19 cellular contexts compared by ENCODE assay signal in genomic region chr5:14506661-14507060, GRCh38.
DNase-seq lines count a peak whose midpoint lies in the region; ATAC-seq, FAIRE-seq and TF ChIP-seq lines count a peak whose summit lies in the region.
"Had no signal": no experiment of that assay in that cellular context is flagged by ENCODE, and none has a peak within 500 bp of the region (broad histone marks: within the 10 kb centered on the region; RNA-seq: fewer than 3 reads in every experiment).

No MANE protein-coding gene starts in this region.

- H3K36me3 ChIP-seq in H7 (replicated peaks; ENCODE audit: control insufficient read depth, insufficient read depth, low read length) (peaks cover 11% of the 10 kb centered on the region), astrocyte (ENCODE audit: insufficient read depth, low read length) (peaks cover 62% of the 10 kb centered on the region), A673 (ENCODE audit: insufficient read depth, low read length, poor library complexity, severe bottlenecking) (peaks cover 15% of the 10 kb centered on the region)
- H3K36me3 ChIP-seq: HAP-1 had no signal

- H3K36me3 Mint-ChIP-seq in astrocyte (ENCODE audit: low read depth, unreplicated experiment): peaks cover 40% of the 10 kb centered on the region
- H3K36me3 Mint-ChIP-seq: CD4-positive, alpha-beta memory T cell had no signal

- no peak for ATAC-seq in HG02973 (IDR thresholded peaks at IDR 0.05; ENCODE audit: unreplicated experiment)

- TF ChIP-seq CTCF in astrocyte (IDR thresholded peaks at IDR 0.05; ENCODE audit: insufficient read depth, low read depth, low read length) (no peak), fibroblast of mammary gland (conservative IDR thresholded peaks at IDR 0.05; ENCODE audit: control insufficient read depth, insufficient read depth, low read depth, low read length) (no peak), A673 (conservative IDR thresholded peaks at IDR 0.05; ENCODE audit: low read depth, low read length) (no peak)

- H3K9me3 ChIP-seq in astrocyte (ENCODE audit: insufficient read depth, low read depth, low read length): no peaks in the 10 kb centered on the region
- H3K9me3 ChIP-seq in A673 (ENCODE audit: low read depth, low read length, poor library complexity, severe bottlenecking): no peaks in the 10 kb centered on the region
- H3K9me3 ChIP-seq: BE2C, HAP-1 had no signal

- DNase-seq in H7: peak; percentile 25
- no peak for DNase-seq in astrocyte (ENCODE audit: low read depth)
- DNase-seq in fibroblast of mammary gland (ENCODE audit: low read depth): peak; percentile 21
- DNase-seq in NCI-H1436 treated with DMSO at 0.1 percent for 48 hours (lab: John Stamatoyannopoulos, UW): no peak
- no peak for DNase-seq in A673 (ENCODE audit: low spot score)
- DNase-seq in SW 1271 (lab: John Stamatoyannopoulos, UW): no peak
- DNase-seq: BE2C; CD4-positive, alpha-beta memory T cell; DMS79 treated with DMSO at 0.1 percent for 48 hours; EL; GOT3; KBM-7 had no signal

- H3K4me3 Mint-ChIP-seq in astrocyte (ENCODE audit: unreplicated experiment): no peak overlapping the region
- H3K4me3 Mint-ChIP-seq: CD4-positive, alpha-beta memory T cell had no signal

- H3K4me3 ChIP-seq in H7 (ENCODE audit: insufficient read depth, low read depth, low read length): no peak overlapping the region
- no peak overlapping the region for H3K4me3 ChIP-seq in astrocyte (ENCODE audit: insufficient read depth, low read depth, low read length)
- no peak overlapping the region for H3K4me3 ChIP-seq in fibroblast of mammary gland (ENCODE audit: control insufficient read depth, low read depth, low read length)
- H3K4me3 ChIP-seq in A673 (ENCODE audit: low read depth, low read length, poor library complexity, severe bottlenecking): no peak overlapping the region
- H3K4me3 ChIP-seq: HAP-1 had no signal

- H3K27me3 ChIP-seq in H7 (ENCODE audit: control insufficient read depth, insufficient read depth, low read length): no peaks in the 10 kb centered on the region
- H3K27me3 ChIP-seq in astrocyte (ENCODE audit: insufficient read depth, low read length): no peaks in the 10 kb centered on the region
- H3K27me3 ChIP-seq in A673 (replicated peaks; ENCODE audit: insufficient read depth, low read depth, low read length, poor library complexity): no peaks in the 10 kb centered on the region
- H3K27me3 ChIP-seq: BE2C had no signal

- no peak overlapping the region for H3K9ac ChIP-seq in astrocyte (ENCODE audit: low read length)

- no peak for FAIRE-seq in astrocyte (lab: Jason Lieb, UNC)
- FAIRE-seq: A204.1, G401.6, GM12892 had no signal

- no peak overlapping the region for H2AFZ ChIP-seq in astrocyte (ENCODE audit: low read depth, low read length)

- H3K4me1 ChIP-seq in astrocyte (ENCODE audit: insufficient read depth, low read length): no peaks in the 10 kb centered on the region
- no peaks in the 10 kb centered on the region for H3K4me1 ChIP-seq in A673 (ENCODE audit: insufficient read depth, low read length, poor library complexity, severe bottlenecking)
- H3K4me1 ChIP-seq: BE2C, HAP-1 had no signal

- H3K27ac ChIP-seq in astrocyte (ENCODE audit: low read depth, low read length) (no peak overlapping the region), A673 (ENCODE audit: low read depth, low read length, poor library complexity, severe bottlenecking) (no peak overlapping the region)
- H3K27ac ChIP-seq: C4-2B, HL-60 had no signal

- peaks cover 3% of the 10 kb centered on the region for H3K4me1 Mint-ChIP-seq in astrocyte (ENCODE audit: low read depth, unreplicated experiment)
- H3K4me1 Mint-ChIP-seq: CD4-positive, alpha-beta memory T cell had no signal

- POLR2A ChIA-PET in A673 (lab: Charles Lee; ENCODE audit: low non-redundant PET): no interaction called here

- H3K9me3 Mint-ChIP-seq in astrocyte (ENCODE audit: unreplicated experiment): no peaks in the 10 kb centered on the region
- H3K9me3 Mint-ChIP-seq: CD4-positive, alpha-beta memory T cell had no signal

- peaks cover 81% of the 10 kb centered on the region for H4K20me1 ChIP-seq in astrocyte (ENCODE audit: insufficient read depth, low read length)

- no TSS peak for BruUV-seq in A673 (replicated peaks; lab: Mats Ljungman, UMichigan)

- H3K79me2 ChIP-seq in astrocyte (ENCODE audit: insufficient read depth, low read length): peaks cover 29% of the 10 kb centered on the region

- no peak overlapping the region for H3K4me2 ChIP-seq in astrocyte (ENCODE audit: low read length)

- CTCF ChIA-PET in A673 (lab: Charles Lee): no interaction called here

- H3K27me3 Mint-ChIP-seq in astrocyte (ENCODE audit: low read depth, unreplicated experiment): no peaks in the 10 kb centered on the region
- H3K27me3 Mint-ChIP-seq: CD4-positive, alpha-beta memory T cell had no signal

- peak overlapping the region; percentile 48 for H3K27ac Mint-ChIP-seq in astrocyte (ENCODE audit: unreplicated experiment)
- H3K27ac Mint-ChIP-seq: CD4-positive, alpha-beta memory T cell had no signal

- intact Hi-C loops in A673 (cut with micrococcal nuclease; ENCODE audit: unreplicated experiment): no loop called here

Comparison
In these comparisons a context has a peak if more than half of its experiments do, and no peak if none do; other contexts are left out.
1. DNase-seq: peak in H7 (single experiment) and fibroblast of mammary gland (single experiment); none in astrocyte (single experiment), NCI-H1436 treated with DMSO at 0.1 percent for 48 hours (single experiment), A673 (single experiment) and SW 1271 (0 of 2).